21 cellular contexts compared by ENCODE assay signal in genomic region chr16:89708481-89708931, GRCh38. TPM values are rescaled to one million over a fixed set of nuclear protein-coding genes. Genes with fewer than 3 reads are reported as not detected.
DNase-seq lines count a peak whose midpoint lies in the region; ATAC-seq, FAIRE-seq and TF ChIP-seq lines count a peak whose summit lies in the region.
"Had no signal": no experiment of that assay in that cellular context is flagged by ENCODE, and none has a peak within 500 bp of the region (broad histone marks: within the 10 kb centered on the region; RNA-seq: fewer than 3 reads in every experiment).

No MANE protein-coding gene starts in this region.

- H3K4me1 ChIP-seq in RWPE2 (ENCODE audit: insufficient read depth, poor library complexity, severe bottlenecking) (no peaks in the 10 kb centered on the region), kidney (ENCODE audit: control insufficient read depth in 1 of 2, insufficient read depth in 1 of 2, low read depth in 1 of 2, low read length in 2 of 2) (no peaks in the 10 kb centered on the region)

- TF ChIP-seq CTCF in RWPE2 (IDR thresholded peaks at IDR 0.05; ENCODE audit: poor library complexity, severe bottlenecking) (no peak), kidney (IDR thresholded peaks at IDR 0.05; ENCODE audit: borderline replicate concordance, extremely low read depth, insufficient read depth) (no peak)

- H3K27me3 ChIP-seq in H7 (ENCODE audit: control insufficient read depth, insufficient read depth, low read length) (peaks cover 2% of the 10 kb centered on the region; the same call in 1 of the 2 replicates), RWPE2 (ENCODE audit: insufficient read depth, poor library complexity, severe bottlenecking) (no peaks in the 10 kb centered on the region)
- H3K27me3 ChIP-seq: BE2C had no signal

- no peaks in the 10 kb centered on the region for H3K9me3 ChIP-seq in RWPE2 (ENCODE audit: severe bottlenecking)
- no peaks in the 10 kb centered on the region for H3K9me3 ChIP-seq in kidney (ENCODE audit: control insufficient read depth in 1 of 2, low read length in 2 of 2)
- H3K9me3 ChIP-seq: A549, BE2C had no signal

- FAIRE-seq in kidney (lab: Jason Lieb, UNC): no peak
- FAIRE-seq: A549, HTR-8/SVneo had no signal

- intact Hi-C loops in kidney (cut with DNase I) (loop anchor here (10.0 kb wide), 1 partner anchor 156 kb away; no protein-coding TSS in a partner anchor), sciatic nerve (cut with DNase I) (no loop called here)

- no peak overlapping the region for H3K9ac ChIP-seq in kidney (ENCODE audit: low read length in 2 of 2)
- H3K9ac ChIP-seq: GM23248 had no signal

- no peak for ATAC-seq in RWPE2 (ENCODE audit: low read depth)
- peak; percentile 26 for ATAC-seq in sciatic nerve
- ATAC-seq in GM18868 (IDR thresholded peaks at IDR 0.05; ENCODE audit: unreplicated experiment): no peak
- ATAC-seq in HG02884 (IDR thresholded peaks at IDR 0.05; ENCODE audit: unreplicated experiment): no peak
- no peak for ATAC-seq in GM18498 (IDR thresholded peaks at IDR 0.05; ENCODE audit: unreplicated experiment)
- ATAC-seq: A549 had no signal

- H3K36me3 ChIP-seq in H7 (replicated peaks; ENCODE audit: control insufficient read depth, insufficient read depth, low read length) (no peaks in the 10 kb centered on the region), RWPE2 (ENCODE audit: low read depth) (peaks cover 8% of the 10 kb centered on the region), kidney (ENCODE audit: control insufficient read depth in 1 of 2, insufficient read depth in 2 of 2, low read length in 2 of 2) (no peaks in the 10 kb centered on the region)
- H3K36me3 ChIP-seq: BE2C had no signal

- no peak overlapping the region for H3K4me3 ChIP-seq in H7 (ENCODE audit: insufficient read depth, low read depth, low read length)
- no peak overlapping the region for H3K4me3 ChIP-seq in RWPE2 (ENCODE audit: severe bottlenecking)
- H3K4me3 ChIP-seq in kidney (ENCODE audit: low read length in 2 of 2): no peak overlapping the region
- H3K4me3 ChIP-seq: A549, GM23248 had no signal

- H3K27ac ChIP-seq in RWPE2 (ENCODE audit: poor library complexity, severe bottlenecking) (no peak overlapping the region), kidney (ENCODE audit: low read depth in 2 of 2, low read length in 2 of 2) (no peak overlapping the region)
- H3K27ac ChIP-seq: A549, GM23248 had no signal

- DNase-seq in H7 (peak; percentile 68), RWPE2 (ENCODE audit: low spot score) (peak; percentile 61), kidney (peak; percentile 71), sciatic nerve (ENCODE audit: low spot score) (no peak)
- DNase-seq: BE2C; CD4-positive, CD25-positive, alpha-beta regulatory T cell; EL; GM23248; HCEC 1CT; Karpas-422; MV-4-11; NCI-H1105 treated with DMSO at 0.1 percent for 48 hours; NCI-H2081 treated with DMSO at 0.1 percent for 48 hours; NCI-H446; NCI-H526; SHP77 had no signal

RNA-seq across cellular contexts. Expression of gene SPATA2L, which starts 7.0 kb away (rescaled TPM):
- 13.5 and 16.0 TPM in 2 replicates for total RNA-seq in H7 (2014; rRNA removed; shearing (Covaris generic))
- 15.1 TPM for total RNA-seq in kidney
- 12.6 TPM for polyA plus RNA-seq in kidney (ENCODE audit: insufficient read depth, low read depth, low replicate concordance)
- 10.6 TPM for total RNA-seq in sciatic nerve

RNA-seq across cellular contexts. Expression of gene VPS9D1, which starts 12.2 kb away (rescaled TPM):
- total RNA-seq in H7 (2014; rRNA removed; shearing (Covaris generic)): 1.9 and 4.5 TPM in 2 replicates
- total RNA-seq in kidney (24.4 TPM), sciatic nerve (14.2 TPM)
- polyA plus RNA-seq in kidney (ENCODE audit: insufficient read depth, low read depth, low replicate concordance): 18.3 TPM

RNA-seq across cellular contexts. Expression of gene ZNF276, which starts 12.8 kb away (rescaled TPM):
- total RNA-seq in H7 (2014; rRNA removed; shearing (Covaris generic)): 8.0 and 11.4 TPM in 2 replicates
- total RNA-seq in kidney (35.4 TPM), sciatic nerve (39.8 TPM)
- 16.4 TPM for polyA plus RNA-seq in kidney (ENCODE audit: insufficient read depth, low read depth, low replicate concordance)

RNA-seq across cellular contexts. Expression of gene CDK10, which starts 22.0 kb away (rescaled TPM):
- 36.5 and 45.0 TPM in 2 replicates for total RNA-seq in H7 (2014; rRNA removed; shearing (Covaris generic))
- total RNA-seq in kidney (118 TPM), sciatic nerve (58.8 TPM)
- polyA plus RNA-seq in kidney (ENCODE audit: insufficient read depth, low read depth, low replicate concordance): 82.6 TPM

RNA-seq across cellular contexts. Expression of gene SPATA33, which starts 50.9 kb away (rescaled TPM):
- 5.5 and 7.0 TPM in 2 replicates for total RNA-seq in H7 (2014; rRNA removed; shearing (Covaris generic))
- total RNA-seq in kidney (16.3 TPM), sciatic nerve (6.5 TPM)
- 13.4 TPM for polyA plus RNA-seq in kidney (ENCODE audit: insufficient read depth, low read depth, low replicate concordance)
